8 cellular contexts compared by ENCODE assay signal in the genomic region with DNA sequence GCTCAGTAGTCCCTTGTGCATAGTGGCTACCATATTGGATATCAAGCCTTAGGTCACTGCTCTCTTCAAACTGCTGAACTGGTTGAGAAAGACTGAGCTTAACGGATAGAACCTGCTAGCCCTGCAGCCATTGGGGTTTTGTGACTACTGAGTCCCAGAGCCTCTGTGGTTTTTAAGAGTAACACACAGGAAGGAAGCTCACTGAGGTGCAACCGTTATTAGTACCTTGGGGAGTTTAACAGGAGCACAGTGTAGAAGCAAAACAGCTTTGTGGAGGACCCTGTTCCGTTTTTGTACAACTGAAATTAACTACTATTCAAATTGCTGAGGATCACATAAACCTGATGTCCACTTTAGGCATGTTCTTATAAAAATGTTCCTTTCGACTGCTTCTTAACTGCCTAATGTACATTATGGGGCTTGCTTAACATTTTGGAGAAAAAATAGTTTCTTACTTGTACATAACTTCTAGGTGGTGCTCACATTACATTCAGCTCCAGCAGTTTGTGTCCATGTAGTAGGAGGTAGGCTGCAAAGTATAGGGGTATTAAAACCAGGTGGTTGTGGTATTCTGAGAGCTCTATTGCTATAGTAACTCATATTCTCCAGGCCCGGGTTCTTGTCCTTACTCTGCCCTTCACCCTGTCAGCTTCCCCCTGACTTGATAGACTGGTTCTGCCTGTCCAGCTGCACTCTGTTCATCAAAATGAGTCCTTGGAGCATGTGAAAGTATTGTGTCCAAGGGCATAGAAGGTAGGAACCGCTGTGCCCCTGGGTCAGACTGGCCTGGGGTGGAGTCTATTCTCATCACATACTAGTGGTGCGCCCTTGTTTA. TPM values are rescaled to one million over a fixed set of nuclear protein-coding genes. Genes with fewer than 3 reads are reported as not detected.
A peak's percentile ranks its signal among the peaks of the same experiment; 100 is the strongest.
DNase-seq lines count a peak whose midpoint lies in the region; ATAC-seq, FAIRE-seq and TF ChIP-seq lines count a peak whose summit lies in the region.

No MANE protein-coding gene starts in this region.

- CTCF ChIA-PET in PC-3 (lab: Charles Lee): no interaction called here

- FAIRE-seq in HTR-8/SVneo (lab: Jason Lieb, UNC): no peak

- H3K27ac Mint-ChIP-seq in stimulated activated effector memory CD8-positive, alpha-beta T cell treated with anti-CD3 and anti-CD28 coated beads, Interleukin-12 subunit alpha, Interleukin-12 subunit beta, amount 100 ng/mL, for 72 hours: peak overlapping the region; percentile 69

- intact Hi-C loops in Right ventricle myocardium inferior (cut with DNase I): no loop called here
- intact Hi-C loops in left cardiac atrium (cut with DNase I): no loop called here
- intact Hi-C loops in PC-3 (cut with micrococcal nuclease): no loop called here

- ATAC-seq in Right ventricle myocardium inferior: peak; percentile 5
- ATAC-seq in left cardiac atrium: no peak
- ATAC-seq in HG02970 (IDR thresholded peaks at IDR 0.05; ENCODE audit: low FRiP score, unreplicated experiment): peak; percentile 68
- no peak for ATAC-seq in PC-3
- ATAC-seq in stimulated activated effector memory CD8-positive, alpha-beta T cell treated with anti-CD3 and anti-CD28 coated beads, Interleukin-12 subunit alpha, Interleukin-12 subunit beta, amount 100 ng/mL, for 72 hours: peak; percentile 74

- BruUV-seq in PC-3 (replicated peaks; lab: Mats Ljungman, UMichigan): no TSS peak

- H3K9me3 Mint-ChIP-seq in stimulated activated effector memory CD8-positive, alpha-beta T cell treated with anti-CD3 and anti-CD28 coated beads, Interleukin-12 subunit alpha, Interleukin-12 subunit beta, amount 100 ng/mL, for 72 hours: no peaks in the 10 kb centered on the region

- no peaks in the 10 kb centered on the region for H3K79me2 ChIP-seq in PC-3 (ENCODE audit: low read length)

- H3F3A ChIP-seq in PC-3 (ENCODE audit: low read length, unreplicated experiment): no peaks in the 10 kb centered on the region

- no peak overlapping the region for H3K27ac ChIP-seq in PC-3 (ENCODE audit: low read length)

- no peaks in the 10 kb centered on the region for H4K20me1 ChIP-seq in PC-3 (ENCODE audit: low read length)

- 0 out of 2 replicates have a peak overlapping the region, but pooled peaks have one; percentile 7 for H3K4me2 ChIP-seq in PC-3 (ENCODE audit: low read length)

- H3K9me3 ChIP-seq in PC-3 (ENCODE audit: low read length): no peaks in the 10 kb centered on the region

- H3K9ac ChIP-seq in PC-3 (ENCODE audit: low read length): no peak overlapping the region

- peak overlapping the region; percentile 42 for H3K4me3 Mint-ChIP-seq in stimulated activated effector memory CD8-positive, alpha-beta T cell treated with anti-CD3 and anti-CD28 coated beads, Interleukin-12 subunit alpha, Interleukin-12 subunit beta, amount 100 ng/mL, for 72 hours

- H3K4me1 ChIP-seq in PC-3 (ENCODE audit: insufficient read depth, low read length): peaks cover 16% of the 10 kb centered on the region

- H3K36me3 Mint-ChIP-seq in stimulated activated effector memory CD8-positive, alpha-beta T cell treated with anti-CD3 and anti-CD28 coated beads, Interleukin-12 subunit alpha, Interleukin-12 subunit beta, amount 100 ng/mL, for 72 hours: peaks cover 6% of the 10 kb centered on the region

- H3K4me1 Mint-ChIP-seq in stimulated activated effector memory CD8-positive, alpha-beta T cell treated with anti-CD3 and anti-CD28 coated beads, Interleukin-12 subunit alpha, Interleukin-12 subunit beta, amount 100 ng/mL, for 72 hours: peaks cover 57% of the 10 kb centered on the region

- H3K36me3 ChIP-seq in PC-3 (ENCODE audit: low read depth, low read length): no peaks in the 10 kb centered on the region

- TF ChIP-seq CTCF in PC-3 (conservative IDR thresholded peaks at IDR 0.05; ENCODE audit: low read depth, low read length): no peak

- DNase-seq in Right ventricle myocardium inferior (ENCODE audit: missing footprints): no peak
- no peak for DNase-seq in left cardiac atrium
- DNase-seq in PC-3: peak; percentile 22
- peak in 1 of 2 donors; percentile 57 for DNase-seq in stimulated activated effector memory CD8-positive, alpha-beta T cell treated with anti-CD3 and anti-CD28 coated beads, Interleukin-12 subunit alpha, Interleukin-12 subunit beta, amount 100 ng/mL, for 72 hours (ENCODE audit: low spot score in 2 of 2)
- DNase-seq in HTR-8/SVneo (ENCODE audit: insufficient read length, low spot score): no peak
- DNase-seq in stimulated activated CD4-positive, alpha-beta T cell treated with anti-CD3 and anti-CD28 coated beads, Interleukin-2, amount 100 ng/mL, for 48 hours: no peak
- no peak for DNase-seq in activated effector memory CD4-positive, alpha-beta T cell treated with Interleukin-2 at 50 U/mL for 16 hours

- POLR2A ChIA-PET in PC-3 (lab: Charles Lee; ENCODE audit: unreplicated experiment): interaction anchor here (0.6 kb wide), 1 partner anchor 98 kb away, joined by 3 read pairs; no protein-coding TSS in a partner anchor

- H3K27me3 ChIP-seq in PC-3 (ENCODE audit: low read length): no peaks in the 10 kb centered on the region

- no peak overlapping the region for H2AFZ ChIP-seq in PC-3 (ENCODE audit: low read length)

- H3K9me2 ChIP-seq in PC-3 (replicated peaks; ENCODE audit: low read length): no peaks in the 10 kb centered on the region

- no peak overlapping the region for H3K4me3 ChIP-seq in PC-3 (ENCODE audit: low read length)

RNA-seq across cellular contexts. Expression of a gene that starts 17.3 kb away (rescaled TPM):
- total RNA-seq in Right ventricle myocardium inferior (13.3 TPM), left cardiac atrium (10 to 100 TPM; 13.3 to 15.1 TPM), PC-3 (2014; rRNA removed) (11.1 and 14.5 TPM in 2 replicates)

RNA-seq across cellular contexts. Expression of a gene that starts 43.7 kb away (rescaled TPM):
- total RNA-seq in Right ventricle myocardium inferior (14.7 TPM), left cardiac atrium (10 to 100 TPM in 1 of 2 donors, 1 to 10 TPM in 1; 8.1 to 12.1 TPM), PC-3 (2014; rRNA removed) (4.9 and 6.9 TPM in 2 replicates)

RNA-seq across cellular contexts. Expression of a gene that starts 44.0 kb away (rescaled TPM):
- total RNA-seq in Right ventricle myocardium inferior (23.2 TPM), left cardiac atrium (10 to 100 TPM; 19.0 to 24.2 TPM), PC-3 (2014; rRNA removed) (28.8 and 30.0 TPM in 2 replicates)

Comparison
In these comparisons a context has a peak if more than half of its experiments do, and no peak if none do; other contexts are left out.
1. ATAC-seq: peak in Right ventricle myocardium inferior (single experiment), HG02970 (single experiment) and stimulated activated effector memory CD8-positive, alpha-beta T cell treated with anti-CD3 and anti-CD28 coated beads, Interleukin-12 subunit alpha, Interleukin-12 subunit beta, amount 100 ng/mL, for 72 hours (single experiment); none in left cardiac atrium (0 of 2) and PC-3 (single experiment).